Comparison of ENCODE assay signal across 9 cellular contexts in the genomic region with DNA sequence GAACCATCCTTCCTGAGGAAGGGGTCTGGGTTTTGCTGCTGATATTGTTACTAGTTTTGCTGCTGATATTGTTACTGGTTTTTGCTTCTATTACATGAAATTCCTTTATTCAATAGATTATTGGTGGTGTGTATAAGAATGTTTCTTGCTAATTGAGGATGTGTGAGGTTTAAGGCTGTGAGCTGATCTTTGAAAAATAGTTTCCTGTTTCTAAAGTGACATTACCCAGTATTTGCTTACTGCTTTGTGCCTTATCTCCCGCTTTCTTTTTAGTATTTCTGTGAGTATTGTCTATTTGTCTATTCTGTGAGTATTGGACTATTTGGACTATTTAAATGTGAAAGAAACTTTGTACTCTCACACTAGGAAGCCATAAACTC. TPM values are rescaled to one million over a fixed set of nuclear protein-coding genes. Genes with fewer than 3 reads are reported as not detected.
A peak's percentile ranks its signal among the peaks of the same experiment; 100 is the strongest.
DNase-seq lines count a peak whose midpoint lies in the region; ATAC-seq, FAIRE-seq and TF ChIP-seq lines count a peak whose summit lies in the region.
"Had no signal": no experiment of that assay in that cellular context is flagged by ENCODE, and none has a peak within 500 bp of the region (broad histone marks: within the 10 kb centered on the region; RNA-seq: fewer than 3 reads in every experiment).

No MANE protein-coding gene starts in this region.

- TF ChIP-seq POLR2A in heart left ventricle (IDR thresholded peaks at IDR 0.05) (no peak), erythroblast (IDR thresholded peaks at IDR 0.05; ENCODE audit: low read length) (no peak)

- 30 to 55% (median 44%) methylated on average over 1 of the region's 1 CpG for WGBS in heart left ventricle, 4 donors
- 39% methylated on average over 1 of the region's 1 CpG for WGBS in urinary bladder

- TF ChIP-seq CTCF in heart left ventricle (IDR thresholded peaks at IDR 0.05) = no peak

- H3K4me3 Mint-ChIP-seq in central memory CD8-positive, alpha-beta T cell = peak overlapping the region; percentile 83
- H3K4me3 Mint-ChIP-seq in naive B cell = peak overlapping the region; percentile 85 to 98 (median 92)

- H3K4me3 ChIP-seq in heart left ventricle (peak overlapping the region in 11 of 12 donors; percentile 2 to 64 (median 51)), urinary bladder (ENCODE audit: low read depth, low read length) (peak overlapping the region; percentile 26)

- peaks cover 6% of the 10 kb centered on the region for H3K9me3 Mint-ChIP-seq in central memory CD8-positive, alpha-beta T cell
- H3K9me3 Mint-ChIP-seq in naive B cell = no peaks in the 10 kb centered on the region

- H3K27ac ChIP-seq in heart left ventricle (peak overlapping the region; percentile 73 to 93 (median 86)), urinary bladder (ENCODE audit: low read depth) (no peak overlapping the region)

- no peaks in the 10 kb centered on the region for H3K27me3 ChIP-seq in heart left ventricle

- intact Hi-C loops in heart left ventricle (cut with DNase I) (loop anchor here in 1 of 10 donors (5.0 kb wide), 1 partner anchor 36 kb away; a partner anchor contains a TSS), Right ventricle myocardium superior (cut with DNase I) (no loop called here)

- ATAC-seq in heart left ventricle (no peak), Right ventricle myocardium superior (ENCODE audit: poor library complexity) (no peak), naive B cell (ENCODE audit: low read depth in 2 of 2) (no peak)
- peak; percentile 29 for ATAC-seq in central memory CD8-positive, alpha-beta T cell (replicated peaks; ENCODE audit: extremely low read depth, poor library complexity, severe bottlenecking)

- no peaks in the 10 kb centered on the region for H3K27me3 Mint-ChIP-seq in central memory CD8-positive, alpha-beta T cell
- no peaks in the 10 kb centered on the region for H3K27me3 Mint-ChIP-seq in naive B cell

- peaks cover 49% of the 10 kb centered on the region for H3K36me3 Mint-ChIP-seq in central memory CD8-positive, alpha-beta T cell (ENCODE audit: insufficient read depth)
- H3K36me3 Mint-ChIP-seq in naive B cell = no peaks in the 10 kb centered on the region

- H3K36me3 ChIP-seq in heart left ventricle (no peaks in the 10 kb centered on the region), urinary bladder (ENCODE audit: insufficient read depth) (no peaks in the 10 kb centered on the region)

- no peak for FAIRE-seq in frontal cortex (lab: Jason Lieb, UNC)

- peak overlapping the region; percentile 99 for H3K27ac Mint-ChIP-seq in central memory CD8-positive, alpha-beta T cell (ENCODE audit: low read depth)
- H3K27ac Mint-ChIP-seq in naive B cell = peak overlapping the region; percentile 96 to 98 (median 98)

- H3K4me1 ChIP-seq in heart left ventricle = peaks cover 2 to 94% (median 57%) of the 10 kb centered on the region in 12 donors
- no peaks in the 10 kb centered on the region for H3K4me1 ChIP-seq in urinary bladder (ENCODE audit: insufficient read depth)

- H3K9me3 ChIP-seq in heart left ventricle = no peaks in the 10 kb centered on the region

- H3K4me1 Mint-ChIP-seq in central memory CD8-positive, alpha-beta T cell = peaks cover 83% of the 10 kb centered on the region
- H3K4me1 Mint-ChIP-seq in naive B cell = peaks cover 45 to 74% (median 60%) of the 10 kb centered on the region in 3 donors

- DNase-seq in heart left ventricle (no peak), Right ventricle myocardium superior (no peak), naive B cell (no peak), erythroblast (lab: John Stamatoyannopoulos, UW) (no peak), pons (ENCODE audit: low spot score) (no peak), frontal cortex (ENCODE audit: low spot score in 2 of 2) (no peak)
- no peak for DNase-seq in central memory CD8-positive, alpha-beta T cell (ENCODE audit: low spot score in 2 of 2)

RNA-seq across cellular contexts. Expression of a gene that starts 38.2 kb away (rescaled TPM):
- total RNA-seq in heart left ventricle = 1 to 10 TPM in 7 of 9 donors, under 1 TPM in 1, not detected in 1; 0.25 to 5.1 (median 2.2) TPM
- 1 to 10 TPM; 2.4 to 4.3 TPM for polyA plus RNA-seq in heart left ventricle
- 2.5 TPM for total RNA-seq in Right ventricle myocardium superior
- not detected for polyA plus RNA-seq in naive B cell (ENCODE audit: low read depth in 6 of 6)
- total RNA-seq in urinary bladder = 1.3 TPM
- 0.76 TPM for polyA plus RNA-seq in urinary bladder
- under 0.01 TPM for total RNA-seq in frontal cortex
- total RNA-seq: T-helper 1 cell treated with Interleukin-12 subunit alpha and Interleukin-12 subunit beta and Interleukin-4 antibody, amounts not matched to agents 30 ng/mL and 1 ng/mL, for 36 hours had no signal
